Comparison of ENCODE assay signal across 25 cellular contexts in genomic region chr20:40816039-40816352, GRCh38.
"Had no signal": no experiment of that assay in that cellular context is flagged by ENCODE, and none has a peak within 500 bp of the region (broad histone marks: within the 10 kb centered on the region; RNA-seq: fewer than 3 reads in every experiment).

No MANE protein-coding gene starts in this region.

- ATAC-seq: activated CD4-positive, alpha-beta T cell treated with anti-CD3 and anti-CD28 coated beads for 36 hours; activated CD8-positive, alpha-beta T cell treated with anti-CD3 and anti-CD28 coated beads, Interleukin-2, amount 10 ng/mL, durations not matched to agents 7 days and 5 days; activated T-cell treated with anti-CD3 and anti-CD28 coated beads, Interleukin-2, amount 50 U/mL, for 4 hours; activated T-helper 17 cell treated with anti-CD3 and anti-CD28 coated beads, Interleukin-2, amount 50 U/mL, for 72 hours; body of pancreas; gastroesophageal sphincter; heart left ventricle had no signal

- DNase-seq: activated CD4-positive, alpha-beta memory T cell treated with anti-CD3 and anti-CD28 coated beads for 36 hours; activated CD4-positive, alpha-beta T cell treated with anti-CD3 and anti-CD28 coated beads for 36 hours; activated CD4-positive, alpha-beta T cell treated with anti-CD3 and anti-CD28 coated beads, Interleukin-2, amount 10 ng/mL, durations not matched to agents 24 days and 14 days; activated CD4-positive, CD25-positive, alpha-beta regulatory T cell; activated CD4-positive, CD25-positive, alpha-beta regulatory T cell treated with anti-CD3 and anti-CD28 coated beads, Interleukin-2, amount 50 U/mL, for 72 hours; activated CD8-positive, alpha-beta T cell treated with anti-CD3 and anti-CD28 coated beads, Interleukin-2, amount 10 ng/mL, durations not matched to agents 7 days and 5 days; activated effector memory CD4-positive, alpha-beta T cell treated with Interleukin-2 at 50 U/mL for 16 hours; activated gamma-delta T cell treated with Interleukin-2 at 50 U/mL for 16 hours; activated naive CD4-positive, alpha-beta T cell treated with anti-CD3 and anti-CD28 coated beads, Interleukin-2, amount 50 U/mL, for 16 hours; activated naive CD4-positive, alpha-beta T cell treated with Interleukin-2 at 50 U/mL for 16 hours; activated T-cell treated with anti-CD3 and anti-CD28 coated beads, Interleukin-2, amount 50 U/mL, for 4 hours; amniotic stem cell; anterior cingulate cortex; body of pancreas; caudate nucleus; colonic mucosa; effector CD8-positive, alpha-beta T cell; esophagus squamous epithelium; foreskin melanocyte; T-helper 2 cell had no signal

- H3K4me1 ChIP-seq: body of pancreas, colonic mucosa, esophagus squamous epithelium, gastroesophageal sphincter, heart left ventricle had no signal

- H3K9me3 Mint-ChIP-seq: activated CD4-positive, alpha-beta T cell treated with anti-CD3 and anti-CD28 coated beads, Interleukin-2, amount 10 ng/mL, durations not matched to agents 24 days and 14 days; activated T-cell treated with anti-CD3 and anti-CD28 coated beads, Interleukin-2, amount 50 U/mL, for 4 hours had no signal

- H3K4me3 ChIP-seq: body of pancreas, colonic mucosa, esophagus squamous epithelium, gastroesophageal sphincter, heart left ventricle had no signal

- H3K27me3 Mint-ChIP-seq: activated CD4-positive, alpha-beta memory T cell treated with anti-CD3 and anti-CD28 coated beads for 36 hours; activated CD4-positive, alpha-beta T cell treated with anti-CD3 and anti-CD28 coated beads for 36 hours; activated CD4-positive, alpha-beta T cell treated with anti-CD3 and anti-CD28 coated beads, Interleukin-2, amount 10 ng/mL, durations not matched to agents 24 days and 14 days; activated naive CD8-positive, alpha-beta T cell had no signal

- H3K27ac Mint-ChIP-seq: activated CD4-positive, alpha-beta memory T cell treated with anti-CD3 and anti-CD28 coated beads for 36 hours; activated CD4-positive, alpha-beta T cell treated with anti-CD3 and anti-CD28 coated beads for 36 hours; activated CD4-positive, alpha-beta T cell treated with anti-CD3 and anti-CD28 coated beads, Interleukin-2, amount 10 ng/mL, durations not matched to agents 24 days and 14 days; activated CD8-positive, alpha-beta T cell treated with anti-CD3 and anti-CD28 coated beads, Interleukin-2, amount 10 ng/mL, durations not matched to agents 7 days and 5 days; activated naive CD8-positive, alpha-beta T cell; activated T-helper 17 cell treated with anti-CD3 and anti-CD28 coated beads, Interleukin-2, amount 50 U/mL, for 72 hours had no signal

- H3K4me1 Mint-ChIP-seq: activated CD4-positive, alpha-beta T cell treated with anti-CD3 and anti-CD28 coated beads for 36 hours; activated CD4-positive, alpha-beta T cell treated with anti-CD3 and anti-CD28 coated beads, Interleukin-2, amount 10 ng/mL, durations not matched to agents 24 days and 14 days; activated T-helper 17 cell treated with anti-CD3 and anti-CD28 coated beads, Interleukin-2, amount 50 U/mL, for 72 hours had no signal

- H3K9me3 ChIP-seq: body of pancreas, colonic mucosa, esophagus squamous epithelium, gastroesophageal sphincter, heart left ventricle had no signal

- H3K27me3 ChIP-seq: body of pancreas, colonic mucosa, heart left ventricle had no signal

- H3K36me3 ChIP-seq: colonic mucosa, esophagus squamous epithelium, gastroesophageal sphincter, heart left ventricle had no signal

- H3K36me3 Mint-ChIP-seq: activated CD4-positive, alpha-beta memory T cell treated with anti-CD3 and anti-CD28 coated beads for 36 hours; activated naive CD8-positive, alpha-beta T cell had no signal

- H3K4me3 Mint-ChIP-seq: activated CD4-positive, alpha-beta memory T cell treated with anti-CD3 and anti-CD28 coated beads for 36 hours; activated CD4-positive, alpha-beta T cell treated with anti-CD3 and anti-CD28 coated beads for 36 hours; activated CD4-positive, alpha-beta T cell treated with anti-CD3 and anti-CD28 coated beads, Interleukin-2, amount 10 ng/mL, durations not matched to agents 24 days and 14 days; activated CD8-positive, alpha-beta T cell treated with anti-CD3 and anti-CD28 coated beads, Interleukin-2, amount 10 ng/mL, durations not matched to agents 7 days and 5 days; activated naive CD8-positive, alpha-beta T cell; activated T-cell treated with anti-CD3 and anti-CD28 coated beads, Interleukin-2, amount 50 U/mL, for 4 hours; activated T-helper 17 cell treated with anti-CD3 and anti-CD28 coated beads, Interleukin-2, amount 50 U/mL, for 72 hours had no signal

- H3K27ac ChIP-seq: body of pancreas, colonic mucosa, epithelial cell of prostate, esophagus squamous epithelium, gastroesophageal sphincter, heart left ventricle had no signal
